ENCODE assay signal across 9 cellular contexts in the genomic region with DNA sequence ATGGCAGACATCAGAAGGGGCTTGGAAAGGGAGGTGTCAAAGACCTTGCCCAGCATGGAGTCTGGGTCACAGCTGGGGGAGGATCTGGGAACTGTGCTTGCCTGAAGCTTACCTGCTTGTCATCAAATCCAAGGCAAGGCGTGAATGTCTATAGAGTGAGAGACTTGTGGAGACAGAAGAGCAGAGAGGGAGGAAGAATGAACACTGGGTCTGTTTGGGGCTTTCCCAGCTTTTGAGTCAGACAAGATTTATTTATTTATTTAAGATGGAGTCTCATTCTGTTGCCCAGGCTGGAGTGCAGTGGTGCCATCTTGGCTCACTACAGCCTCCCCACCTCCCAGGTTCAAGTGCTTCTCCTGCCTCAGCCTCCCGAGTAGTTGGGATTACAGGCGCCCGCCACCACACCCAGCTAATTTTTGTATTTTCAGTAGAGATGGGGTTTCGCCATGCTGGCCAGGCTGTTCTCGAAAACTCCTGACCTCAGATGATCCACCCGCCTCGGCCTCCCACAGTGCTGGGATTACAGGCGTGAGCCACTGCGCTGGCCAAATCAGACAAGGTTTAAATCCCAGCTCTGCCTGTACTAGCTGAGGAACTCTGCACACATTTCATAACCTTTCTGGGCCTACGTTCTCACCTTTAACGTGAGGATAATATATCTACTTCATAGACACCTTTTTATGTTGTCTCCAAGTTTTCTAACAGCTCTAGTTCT. TPM values are rescaled to one million over a fixed set of nuclear protein-coding genes. Genes with fewer than 3 reads are reported as not detected.
A peak's percentile ranks its signal among the peaks of the same experiment; 100 is the strongest.
DNase-seq lines count a peak whose midpoint lies in the region; ATAC-seq and TF ChIP-seq lines count a peak whose summit lies in the region.
"Not testable (repeated sequence)": the region's sequence is repeated elsewhere in the genome, so short reads cannot be mapped to it uniquely, and the experiment has no call there.
"Had no signal": no experiment of that assay in that cellular context is flagged by ENCODE, and none has a peak within 500 bp of the region (broad histone marks: within the 10 kb centered on the region; RNA-seq: fewer than 3 reads in every experiment).

No MANE protein-coding gene starts in this region.

- 61% methylated on average over 11 of the region's 12 CpGs for WGBS in right lobe of liver (ENCODE audit: insufficient coverage, low coverage, low lambda C conversion rate, missing lambda C conversion rate)
- WGBS in thymus: 94% methylated on average over 12 of the region's 12 CpGs

- DNase-seq in CD8-positive, alpha-beta T cell; activated T-helper 1 cell treated with anti-CD3 and anti-CD28 coated beads, Interleukin-12 subunit alpha, Interleukin-12 subunit beta, Interleukin-2, Interleukin-4 antibody, amounts not matched to agents 30 ng/mL and 10 ng/mL and 1 ng/mL, durations not matched to agents 14 hours and 24 hours and 36 hours (ENCODE audit: low spot score); colonic mucosa; right lobe of liver: not testable (repeated sequence)
- DNase-seq in cardiac muscle cell (ENCODE audit: low read depth in 1 of 2, low spot score in 1 of 2) (peak in 1 of 2 donors; percentile 86), renal cortical epithelial cell (ENCODE audit: low read depth) (peak; percentile 34)

- H3K9me3 ChIP-seq in CD8-positive, alpha-beta T cell (ENCODE audit: low read length); colonic mucosa; cardiac muscle cell (ENCODE audit: low read depth); right lobe of liver; thymus (ENCODE audit: control insufficient read depth): not testable (repeated sequence)

- peaks cover 28% of the 10 kb centered on the region for H3K4me1 Mint-ChIP-seq in CD8-positive, alpha-beta T cell (ENCODE audit: low read depth)
- not testable (repeated sequence) for H3K4me1 Mint-ChIP-seq in activated T-helper 1 cell treated with anti-CD3 and anti-CD28 coated beads, Interleukin-12 subunit alpha, Interleukin-12 subunit beta, Interleukin-2, Interleukin-4 antibody, amounts not matched to agents 30 ng/mL and 10 ng/mL and 1 ng/mL, durations not matched to agents 14 hours and 24 hours and 36 hours (ENCODE audit: low read depth)

- intact Hi-C loops in CD8-positive, alpha-beta T cell (cut with DNase I, micrococcal nuclease); activated T-helper 1 cell treated with anti-CD3 and anti-CD28 coated beads, Interleukin-12 subunit alpha, Interleukin-12 subunit beta, Interleukin-2, Interleukin-4 antibody, amounts not matched to agents 30 ng/mL and 10 ng/mL and 1 ng/mL, durations not matched to agents 14 hours and 24 hours and 36 hours (cut with micrococcal nuclease); colonic mucosa (cut with DNase I): not testable (repeated sequence)
- intact Hi-C loops in right lobe of liver (cut with DNase I): loop anchor here in 1 of 2 donors (5.0 to 10.0 kb wide), 2 partner anchors 46 to 108 kb away; no protein-coding TSS in a partner anchor

- not testable (repeated sequence) for H3K27me3 ChIP-seq in CD8-positive, alpha-beta T cell (ENCODE audit: insufficient read depth, low read length); colonic mucosa; cardiac muscle cell; right lobe of liver; thymus (ENCODE audit: control insufficient read depth, insufficient read depth)

- H3K36me3 ChIP-seq in CD8-positive, alpha-beta T cell (ENCODE audit: insufficient read depth, low read length); colonic mucosa: not testable (repeated sequence)
- H3K36me3 ChIP-seq in cardiac muscle cell: peaks cover 15% of the 10 kb centered on the region
- peaks cover 0 to 92% (median 58%) of the 10 kb centered on the region in 4 donors for H3K36me3 ChIP-seq in right lobe of liver
- peaks cover 43% of the 10 kb centered on the region for H3K36me3 ChIP-seq in thymus (ENCODE audit: control insufficient read depth, insufficient read depth)

- H3K4me1 ChIP-seq in CD8-positive, alpha-beta T cell (ENCODE audit: insufficient read depth, low read length): peaks cover 22% of the 10 kb centered on the region
- not testable (repeated sequence) for H3K4me1 ChIP-seq in colonic mucosa; cardiac muscle cell (ENCODE audit: low read depth); right lobe of liver
- H3K4me1 ChIP-seq in thymus (ENCODE audit: control insufficient read depth, insufficient read depth, low read length): peaks cover 13% of the 10 kb centered on the region

- ATAC-seq in CD8-positive, alpha-beta T cell: not testable (repeated sequence)
- peak in 3 of 4 donors; percentile 14 to 29 (median 17) for ATAC-seq in right lobe of liver

- not testable (repeated sequence) for H3K27ac ChIP-seq in CD8-positive, alpha-beta T cell (ENCODE audit: low read depth, low read length)
- peak overlapping the region; percentile 25 for H3K27ac ChIP-seq in colonic mucosa
- H3K27ac ChIP-seq in cardiac muscle cell: peak overlapping the region; percentile 35
- peak overlapping the region in 1 of 3 donors; percentile 3 for H3K27ac ChIP-seq in right lobe of liver
- peak overlapping the region; percentile 27 for H3K27ac ChIP-seq in thymus (ENCODE audit: low read depth)

- not testable (repeated sequence) for TF ChIP-seq POLR2A in right lobe of liver (IDR thresholded peaks at IDR 0.05)

- POLR2A ChIA-PET in CD8-positive, alpha-beta T cell (lab: Charles Lee): interaction anchor here (1.2 kb wide), 1 partner anchor 9 kb away, joined by 5 read pairs; no protein-coding TSS in a partner anchor

- not testable (repeated sequence) for H3K9ac ChIP-seq in colonic mucosa (ENCODE audit: low read depth in 2 of 2, low read length in 2 of 2)

- not testable (repeated sequence) for TF ChIP-seq CTCF in CD8-positive, alpha-beta T cell (IDR thresholded peaks at IDR 0.05); colonic mucosa (IDR thresholded peaks at IDR 0.05); cardiac muscle cell (IDR thresholded peaks at IDR 0.05; ENCODE audit: low read depth, low read length); right lobe of liver (IDR thresholded peaks at IDR 0.05)

- not testable (repeated sequence) for H3K4me3 ChIP-seq in CD8-positive, alpha-beta T cell (ENCODE audit: low read depth, low read length); colonic mucosa; cardiac muscle cell; right lobe of liver; thymus (ENCODE audit: low read length)

- CTCF ChIA-PET in CD8-positive, alpha-beta T cell (lab: Charles Lee): interaction anchor here (0.8 to 4.0 kb wide), 5 partner anchors 9 to 52 kb away, joined by 3 to 16 read pairs (median 3); a partner anchor contains a TSS

- H3K36me3 Mint-ChIP-seq in CD8-positive, alpha-beta T cell: peaks cover 41% of the 10 kb centered on the region
- H3K36me3 Mint-ChIP-seq in activated T-helper 1 cell treated with anti-CD3 and anti-CD28 coated beads, Interleukin-12 subunit alpha, Interleukin-12 subunit beta, Interleukin-2, Interleukin-4 antibody, amounts not matched to agents 30 ng/mL and 10 ng/mL and 1 ng/mL, durations not matched to agents 14 hours and 24 hours and 36 hours (ENCODE audit: low read depth): peaks cover 13% of the 10 kb centered on the region

- H3K27me3 Mint-ChIP-seq in CD8-positive, alpha-beta T cell (ENCODE audit: low read depth); activated T-helper 1 cell treated with anti-CD3 and anti-CD28 coated beads, Interleukin-12 subunit alpha, Interleukin-12 subunit beta, Interleukin-2, Interleukin-4 antibody, amounts not matched to agents 30 ng/mL and 10 ng/mL and 1 ng/mL, durations not matched to agents 14 hours and 24 hours and 36 hours (ENCODE audit: insufficient read depth): not testable (repeated sequence)

- H3K9me3 Mint-ChIP-seq in CD8-positive, alpha-beta T cell; activated T-helper 1 cell treated with anti-CD3 and anti-CD28 coated beads, Interleukin-12 subunit alpha, Interleukin-12 subunit beta, Interleukin-2, Interleukin-4 antibody, amounts not matched to agents 30 ng/mL and 10 ng/mL and 1 ng/mL, durations not matched to agents 14 hours and 24 hours and 36 hours: not testable (repeated sequence)

- H3K27ac Mint-ChIP-seq in CD8-positive, alpha-beta T cell: peak overlapping the region; percentile 87
- peak overlapping the region; percentile 37 for H3K27ac Mint-ChIP-seq in activated T-helper 1 cell treated with anti-CD3 and anti-CD28 coated beads, Interleukin-12 subunit alpha, Interleukin-12 subunit beta, Interleukin-2, Interleukin-4 antibody, amounts not matched to agents 30 ng/mL and 10 ng/mL and 1 ng/mL, durations not matched to agents 14 hours and 24 hours and 36 hours

- H3K4me3 Mint-ChIP-seq in CD8-positive, alpha-beta T cell; activated T-helper 1 cell treated with anti-CD3 and anti-CD28 coated beads, Interleukin-12 subunit alpha, Interleukin-12 subunit beta, Interleukin-2, Interleukin-4 antibody, amounts not matched to agents 30 ng/mL and 10 ng/mL and 1 ng/mL, durations not matched to agents 14 hours and 24 hours and 36 hours: not testable (repeated sequence)

RNA-seq across cellular contexts. Expression of a gene that starts 11.3 kb away (rescaled TPM):
- 10 to 100 TPM; 19.7 to 20.2 TPM for total RNA-seq in CD8-positive, alpha-beta T cell
- polyA plus RNA-seq in PFSK-1 (2012; ENCODE audit: insufficient read length, low read depth): 1,439 TPM
- not detected in 2 replicates for total RNA-seq in activated T-helper 1 cell treated with anti-CD3 and anti-CD28 coated beads, Interleukin-12 subunit alpha, Interleukin-12 subunit beta, Interleukin-2, Interleukin-4 antibody, amounts not matched to agents 30 ng/mL and 10 ng/mL and 1 ng/mL, durations not matched to agents 14 hours and 24 hours and 36 hours
- total RNA-seq in colonic mucosa (10 to 100 TPM; 13.3 to 39.7 TPM), cardiac muscle cell (102 and 134 TPM in 2 replicates), right lobe of liver (1,000 to 10,000 TPM in 2 of 6 experiments, 100 to 1,000 TPM in 4; 621 to 1,110 (median 800) TPM), renal cortical epithelial cell (0.70 and 4.9 TPM in 2 replicates)
- polyA plus RNA-seq in cardiac muscle cell (73.1 and 109 TPM in 2 replicates), thymus (445 TPM)
- total RNA-seq: dermis blood vessel endothelial cell had no signal

RNA-seq across cellular contexts. Expression of a gene that starts 30.5 kb away (rescaled TPM):
- total RNA-seq in CD8-positive, alpha-beta T cell: under 1 TPM; 0.22 to 0.28 TPM
- 1.1 TPM for polyA plus RNA-seq in PFSK-1 (2012; ENCODE audit: insufficient read length, low read depth)
- 0.12 and 0.41 TPM in 2 replicates for total RNA-seq in activated T-helper 1 cell treated with anti-CD3 and anti-CD28 coated beads, Interleukin-12 subunit alpha, Interleukin-12 subunit beta, Interleukin-2, Interleukin-4 antibody, amounts not matched to agents 30 ng/mL and 10 ng/mL and 1 ng/mL, durations not matched to agents 14 hours and 24 hours and 36 hours
- total RNA-seq in colonic mucosa: 1 to 10 TPM; 1.0 to 1.7 TPM
- total RNA-seq in cardiac muscle cell: 2.2 TPM in 1 of 2 replicates, not detected in the other
- not detected in 2 replicates for polyA plus RNA-seq in cardiac muscle cell
- total RNA-seq in right lobe of liver: 1,000 to 10,000 TPM; 1,040 to 1,391 (median 1,137) TPM
- 0.87 and 9.6 TPM in 2 replicates for total RNA-seq in renal cortical epithelial cell
- polyA plus RNA-seq in thymus: 31.0 TPM

RNA-seq across cellular contexts. Expression of a gene that starts 48.7 kb away (rescaled TPM):
- total RNA-seq in CD8-positive, alpha-beta T cell: 10 to 100 TPM; 18.9 to 20.4 TPM
- polyA plus RNA-seq in PFSK-1 (2012; ENCODE audit: insufficient read length, low read depth): 47.8 TPM
- 21.6 and 21.9 TPM in 2 replicates for total RNA-seq in activated T-helper 1 cell treated with anti-CD3 and anti-CD28 coated beads, Interleukin-12 subunit alpha, Interleukin-12 subunit beta, Interleukin-2, Interleukin-4 antibody, amounts not matched to agents 30 ng/mL and 10 ng/mL and 1 ng/mL, durations not matched to agents 14 hours and 24 hours and 36 hours
- total RNA-seq in colonic mucosa: 10 to 100 TPM in 1 of 2 donors, 1 to 10 TPM in 1; 9.2 to 16.0 TPM
- 14.2 and 23.1 TPM in 2 replicates for total RNA-seq in cardiac muscle cell
- 7.4 and 9.5 TPM in 2 replicates for polyA plus RNA-seq in cardiac muscle cell
- total RNA-seq in right lobe of liver: 10 to 100 TPM; 23.0 to 27.2 (median 23.9) TPM
- total RNA-seq in renal cortical epithelial cell: 29.2 and 42.6 TPM in 2 replicates
- polyA plus RNA-seq in thymus: 27.0 TPM

RNA-seq across cellular contexts. Expression of a gene that starts 56.5 kb away (rescaled TPM):
- total RNA-seq in CD8-positive, alpha-beta T cell: 10 to 100 TPM in 1 of 2 experiments, 1 to 10 TPM in 1; 8.9 to 10.1 TPM
- 2.3 TPM for polyA plus RNA-seq in PFSK-1 (2012; ENCODE audit: insufficient read length, low read depth)
- total RNA-seq in activated T-helper 1 cell treated with anti-CD3 and anti-CD28 coated beads, Interleukin-12 subunit alpha, Interleukin-12 subunit beta, Interleukin-2, Interleukin-4 antibody, amounts not matched to agents 30 ng/mL and 10 ng/mL and 1 ng/mL, durations not matched to agents 14 hours and 24 hours and 36 hours: 28.4 and 33.4 TPM in 2 replicates
- total RNA-seq in colonic mucosa: 10 to 100 TPM in 1 of 2 donors, 1 to 10 TPM in 1; 8.0 to 14.7 TPM
- 7.7 and 19.2 TPM in 2 replicates for total RNA-seq in cardiac muscle cell
- 14.4 and 24.2 TPM in 2 replicates for polyA plus RNA-seq in cardiac muscle cell
- total RNA-seq in right lobe of liver: 1 to 10 TPM; 4.6 to 6.7 (median 6.0) TPM
- 10.1 and 12.1 TPM in 2 replicates for total RNA-seq in renal cortical epithelial cell
- 8.1 TPM for polyA plus RNA-seq in thymus

RNA-seq across cellular contexts. Expression of a gene that starts 56.6 kb away (rescaled TPM):
- 10 to 100 TPM; 35.1 to 38.1 TPM for total RNA-seq in CD8-positive, alpha-beta T cell
- polyA plus RNA-seq in PFSK-1 (2012; ENCODE audit: insufficient read length, low read depth): 99.5 TPM
- 266 and 269 TPM in 2 replicates for total RNA-seq in activated T-helper 1 cell treated with anti-CD3 and anti-CD28 coated beads, Interleukin-12 subunit alpha, Interleukin-12 subunit beta, Interleukin-2, Interleukin-4 antibody, amounts not matched to agents 30 ng/mL and 10 ng/mL and 1 ng/mL, durations not matched to agents 14 hours and 24 hours and 36 hours
- total RNA-seq in colonic mucosa (100 to 1,000 TPM in 1 of 2 donors, 10 to 100 TPM in 1; 63.4 to 105 TPM), cardiac muscle cell (42.5 and 50.0 TPM in 2 replicates), right lobe of liver (10 to 100 TPM; 10.9 to 35.5 (median 29.2) TPM), renal cortical epithelial cell (26.6 and 59.5 TPM in 2 replicates)
- polyA plus RNA-seq in cardiac muscle cell (78.9 and 102 TPM in 2 replicates), thymus (33.0 TPM)

Comparison
In these comparisons a context has a peak if more than half of its experiments do, and no peak if none do; other contexts are left out.
1. RNA of a gene that starts 30.5 kb away (total RNA-seq): 1,040 to 1,391 TPM in right lobe of liver; 0.87 to 9.6 TPM in renal cortical epithelial cell, 2.2 TPM in cardiac muscle cell, 1.0 to 1.7 TPM in colonic mucosa, 0.12 to 0.41 TPM in activated T-helper 1 cell treated with anti-CD3 and anti-CD28 coated beads, Interleukin-12 subunit alpha, Interleukin-12 subunit beta, Interleukin-2, Interleukin-4 antibody, amounts not matched to agents 30 ng/mL and 10 ng/mL and 1 ng/mL, durations not matched to agents 14 hours and 24 hours and 36 hours and 0.22 to 0.28 TPM in CD8-positive, alpha-beta T cell; every median in the first group is over 10 times any median in the second.